ENCODE assay signal across 20 cellular contexts in the genomic region with DNA sequence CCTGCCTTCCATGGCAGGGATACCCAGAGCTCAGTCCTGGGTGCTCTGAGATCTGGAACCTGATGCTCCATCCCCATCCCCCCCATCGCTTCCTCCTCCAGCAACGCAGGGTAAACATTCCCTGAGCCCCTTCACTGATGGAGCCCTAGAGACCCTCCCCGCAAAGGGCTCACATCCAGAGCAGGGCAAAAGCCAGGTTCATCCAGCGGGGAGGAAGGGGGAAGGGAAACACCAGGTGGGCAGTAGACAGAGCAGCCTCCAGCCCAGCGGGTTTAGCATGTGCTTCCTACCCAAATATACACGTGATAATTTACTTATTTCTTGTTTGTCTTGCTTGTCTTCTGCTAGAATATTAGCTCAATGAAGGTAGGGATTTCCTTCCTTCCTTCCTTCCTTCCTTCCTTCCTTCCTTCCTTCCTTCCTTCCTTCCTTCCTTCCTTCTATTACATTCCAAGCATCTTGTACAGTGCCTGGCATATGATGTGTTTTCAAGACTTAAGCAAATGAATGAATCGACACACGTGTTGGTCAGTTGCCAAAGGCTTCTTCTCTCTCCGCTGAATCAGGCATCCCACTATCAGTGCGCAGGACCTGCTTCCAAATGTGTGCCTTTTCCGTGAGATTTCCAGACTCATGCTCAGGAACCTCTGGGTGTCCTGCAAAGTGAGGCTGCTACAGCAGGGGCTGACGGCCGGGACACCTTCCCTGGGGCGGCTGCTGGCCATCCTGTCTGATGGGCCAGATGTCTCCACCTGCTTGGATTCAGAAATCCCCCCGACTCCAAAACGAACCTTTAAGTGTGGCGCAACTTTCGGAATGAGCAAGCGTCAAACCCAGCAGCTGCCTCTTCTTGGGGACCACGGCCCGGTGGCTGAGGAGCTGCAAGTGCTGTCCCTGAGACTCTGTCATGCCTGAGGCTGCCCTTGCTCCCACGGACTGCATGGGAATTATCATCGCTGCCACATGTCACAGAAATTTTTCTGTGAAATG.
"Had no signal": no experiment of that assay in that cellular context is flagged by ENCODE, and none has a peak within 500 bp of the region (broad histone marks: within the 10 kb centered on the region; RNA-seq: fewer than 3 reads in every experiment).

No MANE protein-coding gene starts in this region.

- FAIRE-seq: frontal cortex had no signal

- H3K4me3 ChIP-seq: coronary artery, skin epidermis, stomach had no signal

- H3K27ac Mint-ChIP-seq: activated CD4-positive, alpha-beta memory T cell treated with anti-CD3 and anti-CD28 coated beads, Interleukin-2, amount 10 ng/mL, durations not matched to agents 7 days and 5 days; activated CD8-positive, alpha-beta memory T cell treated with anti-CD3 and anti-CD28 coated beads, Interleukin-2, amount 10 ng/mL, durations not matched to agents 7 days and 5 days; activated naive CD8-positive, alpha-beta T cell treated with anti-CD3 and anti-CD28 coated beads, Interleukin-2, amount 50 U/mL, for 24 hours; natural killer cell treated with Interleukin-12 subunit alpha and Interleukin-12 subunit beta and Interleukin-15 and Interleukin-18, amount 100 ng/mL, for 72 hours; type B pancreatic cell had no signal

- H3K27me3 Mint-ChIP-seq: activated CD8-positive, alpha-beta memory T cell treated with anti-CD3 and anti-CD28 coated beads, Interleukin-2, amount 10 ng/mL, durations not matched to agents 7 days and 5 days had no signal

- DNase-seq: activated CD4-positive, alpha-beta memory T cell treated with anti-CD3 and anti-CD28 coated beads, Interleukin-2, amount 10 ng/mL, durations not matched to agents 7 days and 5 days; activated CD4-positive, alpha-beta T cell treated with anti-CD3 and anti-CD28 coated beads for 48 hours; activated CD4-positive, CD25-positive, alpha-beta regulatory T cell; activated CD8-positive, alpha-beta memory T cell treated with anti-CD3 and anti-CD28 coated beads, Interleukin-2, amount 10 ng/mL, durations not matched to agents 7 days and 5 days; activated naive CD4-positive, alpha-beta T cell treated with Interleukin-2 at 50 U/mL for 16 hours; activated naive CD8-positive, alpha-beta T cell treated with anti-CD3 and anti-CD28 coated beads, Interleukin-2, amount 50 U/mL, for 24 hours; anterior cingulate cortex; mesendoderm; nucleus accumbens; stimulated activated CD4-positive, alpha-beta T cell treated with anti-CD3 and anti-CD28 coated beads, Interleukin-15, amount 100 ng/mL, for 24 hours; stimulated activated CD4-positive, alpha-beta T cell treated with anti-CD3 and anti-CD28 coated beads, Interleukin-2, amount 100 ng/mL, for 48 hours; stomach; T1000 had no signal

- H3K9me3 Mint-ChIP-seq: activated naive CD8-positive, alpha-beta T cell treated with anti-CD3 and anti-CD28 coated beads, Interleukin-2, amount 50 U/mL, for 24 hours; natural killer cell treated with Interleukin-12 subunit alpha and Interleukin-12 subunit beta and Interleukin-15 and Interleukin-18, amount 100 ng/mL, for 72 hours; type B pancreatic cell had no signal

- ATAC-seq: activated CD8-positive, alpha-beta memory T cell treated with anti-CD3 and anti-CD28 coated beads, Interleukin-2, amount 10 ng/mL, durations not matched to agents 7 days and 5 days; activated naive CD8-positive, alpha-beta T cell treated with anti-CD3 and anti-CD28 coated beads, Interleukin-2, amount 50 U/mL, for 24 hours; natural killer cell treated with Interleukin-12 subunit alpha and Interleukin-12 subunit beta and Interleukin-15 and Interleukin-18, amount 100 ng/mL, for 72 hours had no signal

- H3K36me3 Mint-ChIP-seq: activated CD8-positive, alpha-beta memory T cell treated with anti-CD3 and anti-CD28 coated beads, Interleukin-2, amount 10 ng/mL, durations not matched to agents 7 days and 5 days; brain; natural killer cell treated with Interleukin-12 subunit alpha and Interleukin-12 subunit beta and Interleukin-15 and Interleukin-18, amount 100 ng/mL, for 72 hours; type B pancreatic cell had no signal

- H3K4me1 ChIP-seq: stomach had no signal

- H3K36me3 ChIP-seq: stomach had no signal

- H3K4me1 Mint-ChIP-seq: activated CD4-positive, alpha-beta memory T cell treated with anti-CD3 and anti-CD28 coated beads, Interleukin-2, amount 10 ng/mL, durations not matched to agents 7 days and 5 days; activated CD8-positive, alpha-beta memory T cell treated with anti-CD3 and anti-CD28 coated beads, Interleukin-2, amount 10 ng/mL, durations not matched to agents 7 days and 5 days; activated naive CD8-positive, alpha-beta T cell treated with anti-CD3 and anti-CD28 coated beads, Interleukin-2, amount 50 U/mL, for 24 hours; central memory CD8-positive, alpha-beta T cell had no signal

- H3K27ac ChIP-seq: coronary artery, skin epidermis, stomach had no signal

- H3K4me3 Mint-ChIP-seq: activated CD4-positive, alpha-beta memory T cell treated with anti-CD3 and anti-CD28 coated beads, Interleukin-2, amount 10 ng/mL, durations not matched to agents 7 days and 5 days; activated CD8-positive, alpha-beta memory T cell treated with anti-CD3 and anti-CD28 coated beads, Interleukin-2, amount 10 ng/mL, durations not matched to agents 7 days and 5 days; activated naive CD8-positive, alpha-beta T cell treated with anti-CD3 and anti-CD28 coated beads, Interleukin-2, amount 50 U/mL, for 24 hours; brain; central memory CD8-positive, alpha-beta T cell; natural killer cell treated with Interleukin-12 subunit alpha and Interleukin-12 subunit beta and Interleukin-15 and Interleukin-18, amount 100 ng/mL, for 72 hours; type B pancreatic cell had no signal
